In the genomic region with DNA sequence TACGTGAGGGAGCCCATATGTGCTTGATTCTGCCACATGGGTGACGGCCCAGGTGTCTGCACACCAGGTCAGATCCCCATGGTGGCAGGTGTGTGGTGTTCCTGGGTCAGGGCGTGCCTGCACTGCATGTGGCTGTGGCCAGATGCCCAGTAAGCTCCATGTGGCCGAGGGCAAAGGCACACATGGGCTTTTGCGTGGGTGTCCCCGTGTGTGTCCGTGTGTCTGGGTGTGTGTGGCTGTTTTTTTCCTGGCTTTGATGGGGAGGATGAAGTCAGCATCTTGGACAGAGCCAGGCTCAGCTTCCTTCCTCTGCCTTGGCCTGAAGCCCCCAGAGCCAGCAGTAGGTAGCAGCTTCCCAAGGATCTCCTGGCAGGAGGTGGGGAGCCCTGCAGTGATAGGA, we compare ENCODE assay signal across 9 cellular contexts. TPM values are rescaled to one million over a fixed set of nuclear protein-coding genes. Genes with fewer than 3 reads are reported as not detected.
DNase-seq lines count a peak whose midpoint lies in the region; ATAC-seq and TF ChIP-seq lines count a peak whose summit lies in the region.
"Had no signal": no experiment of that assay in that cellular context is flagged by ENCODE, and none has a peak within 500 bp of the region (broad histone marks: within the 10 kb centered on the region; RNA-seq: fewer than 3 reads in every experiment).

No MANE protein-coding gene starts in this region.

- peak overlapping the region; percentile 85 for H3K27ac ChIP-seq in lower lobe of right lung
- H3K27ac ChIP-seq in SK-N-SH (ENCODE audit: low read depth in 2 of 2, low read length in 1 of 2): no peak overlapping the region
- H3K27ac ChIP-seq: SK-N-MC had no signal

- H3K9ac ChIP-seq in SK-N-SH: no peak overlapping the region

- H3K9me2 ChIP-seq in SK-N-SH: no peaks in the 10 kb centered on the region

- no peak for ATAC-seq in lower lobe of right lung
- ATAC-seq: activated CD8-positive, alpha-beta T cell treated with anti-CD3 and anti-CD28 coated beads for 36 hours had no signal

- H3F3A ChIP-seq in SK-N-SH (replicated peaks; ENCODE audit: insufficient read depth): peaks cover 31% of the 10 kb centered on the region

- H2AFZ ChIP-seq in SK-N-SH (ENCODE audit: low read depth): no peak overlapping the region

- no peak overlapping the region for H3K4me2 ChIP-seq in SK-N-SH

- no peaks in the 10 kb centered on the region for H3K79me2 ChIP-seq in SK-N-SH (ENCODE audit: insufficient read depth)

- intact Hi-C loops in lower lobe of right lung (cut with DNase I): no loop called here

- CTCF ChIA-PET in SK-N-SH (lab: Yijun Ruan, JAX): interaction anchor here (0.6 to 2.4 kb wide), 7 partner anchors 8 to 301 kb away, joined by 3 to 16 read pairs (median 4); partner anchors contain the start of gene ATF6B

- H4K20me1 ChIP-seq in SK-N-SH (ENCODE audit: insufficient read depth): no peaks in the 10 kb centered on the region

- no peak for TF ChIP-seq EP300 in SK-N-SH (IDR thresholded peaks at IDR 0.05; ENCODE audit: borderline replicate concordance in 1 of 2, low read depth in 1 of 2, low read length in 1 of 2)

- no peaks in the 10 kb centered on the region for H3K9me3 ChIP-seq in MG63
- H3K9me3 ChIP-seq in lower lobe of right lung: no peaks in the 10 kb centered on the region
- no peaks in the 10 kb centered on the region for H3K9me3 ChIP-seq in SK-N-SH

- DNase-seq in MG63 (peak; percentile 55), lower lobe of right lung (no peak), SK-N-SH (no peak)
- DNase-seq in activated effector memory CD4-positive, alpha-beta T cell treated with Interleukin-2 at 50 U/mL for 16 hours: no peak
- DNase-seq: activated CD8-positive, alpha-beta T cell treated with anti-CD3 and anti-CD28 coated beads for 36 hours; NCI-H226; stimulated activated CD4-positive, alpha-beta T cell treated with anti-CD3 and anti-CD28 coated beads, Interleukin-2, amount 100 ng/mL, for 24 hours had no signal

- WGBS in SK-N-SH (ENCODE audit: low lambda C conversion rate): 70% methylated on average over 2 of the region's 7 CpGs

- H3K4me3 ChIP-seq in MG63 (no peak overlapping the region), lower lobe of right lung (no peak overlapping the region), SK-N-SH (ENCODE audit: low read depth in 2 of 2, low read length in 1 of 2) (no peak overlapping the region)
- H3K4me3 ChIP-seq: SK-N-MC had no signal

- TF ChIP-seq CTCF in lower lobe of right lung (IDR thresholded peaks at IDR 0.05) (no peak), SK-N-SH (IDR thresholded peaks at IDR 0.05) (no peak)

- H3K36me3 ChIP-seq in MG63: no peaks in the 10 kb centered on the region; the same call in 1 of the 2 replicates
- peaks cover 4% of the 10 kb centered on the region for H3K36me3 ChIP-seq in lower lobe of right lung
- no peaks in the 10 kb centered on the region for H3K36me3 ChIP-seq in SK-N-SH (replicated peaks in 1 of 2; ENCODE audit: control insufficient read depth in 1 of 2, insufficient read depth in 2 of 2, low read length in 1 of 2)

- H3K27me3 ChIP-seq in MG63 (no peaks in the 10 kb centered on the region), lower lobe of right lung (ENCODE audit: low read depth) (no peaks in the 10 kb centered on the region), SK-N-SH (ENCODE audit: insufficient read depth) (no peaks in the 10 kb centered on the region; the same call in 1 of the 2 replicates)

- no peak for TF ChIP-seq RAD21 in SK-N-SH (IDR thresholded peaks at IDR 0.05; ENCODE audit: low read length)

- H3K4me1 ChIP-seq in lower lobe of right lung: peaks cover 79% of the 10 kb centered on the region
- H3K4me1 ChIP-seq in SK-N-SH (ENCODE audit: control insufficient read depth in 1 of 2, insufficient read depth in 2 of 2, low read depth in 1 of 2, low read length in 1 of 2): peaks cover 3 to 18% of the 10 kb centered on the region in 2 experiments; a peak in 3 of 4 replicates

- POLR2A ChIA-PET in SK-N-SH (lab: Yijun Ruan, JAX): interaction anchor here (1.8 kb wide), 1 partner anchor 15 kb away, joined by 5 read pairs; no protein-coding TSS in a partner anchor

TF ChIP-seq in SK-N-SH, 30 proteins besides CTCF, POLR2A, EP300 and RAD21:
- TF ChIP-seq, protein P1, sequence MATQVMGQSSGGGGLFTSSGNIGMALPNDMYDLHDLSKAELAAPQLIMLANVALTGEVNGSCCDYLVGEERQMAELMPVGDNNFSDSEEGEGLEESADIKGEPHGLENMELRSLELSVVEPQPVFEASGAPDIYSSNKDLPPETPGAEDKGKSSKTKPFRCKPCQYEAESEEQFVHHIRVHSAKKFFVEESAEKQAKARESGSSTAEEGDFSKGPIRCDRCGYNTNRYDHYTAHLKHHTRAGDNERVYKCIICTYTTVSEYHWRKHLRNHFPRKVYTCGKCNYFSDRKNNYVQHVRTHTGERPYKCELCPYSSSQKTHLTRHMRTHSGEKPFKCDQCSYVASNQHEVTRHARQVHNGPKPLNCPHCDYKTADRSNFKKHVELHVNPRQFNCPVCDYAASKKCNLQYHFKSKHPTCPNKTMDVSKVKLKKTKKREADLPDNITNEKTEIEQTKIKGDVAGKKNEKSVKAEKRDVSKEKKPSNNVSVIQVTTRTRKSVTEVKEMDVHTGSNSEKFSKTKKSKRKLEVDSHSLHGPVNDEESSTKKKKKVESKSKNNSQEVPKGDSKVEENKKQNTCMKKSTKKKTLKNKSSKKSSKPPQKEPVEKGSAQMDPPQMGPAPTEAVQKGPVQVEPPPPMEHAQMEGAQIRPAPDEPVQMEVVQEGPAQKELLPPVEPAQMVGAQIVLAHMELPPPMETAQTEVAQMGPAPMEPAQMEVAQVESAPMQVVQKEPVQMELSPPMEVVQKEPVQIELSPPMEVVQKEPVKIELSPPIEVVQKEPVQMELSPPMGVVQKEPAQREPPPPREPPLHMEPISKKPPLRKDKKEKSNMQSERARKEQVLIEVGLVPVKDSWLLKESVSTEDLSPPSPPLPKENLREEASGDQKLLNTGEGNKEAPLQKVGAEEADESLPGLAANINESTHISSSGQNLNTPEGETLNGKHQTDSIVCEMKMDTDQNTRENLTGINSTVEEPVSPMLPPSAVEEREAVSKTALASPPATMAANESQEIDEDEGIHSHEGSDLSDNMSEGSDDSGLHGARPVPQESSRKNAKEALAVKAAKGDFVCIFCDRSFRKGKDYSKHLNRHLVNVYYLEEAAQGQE (IDR thresholded peaks at IDR 0.05; ENCODE audit: low read depth, low read length): no peak
- no peak for TF ChIP-seq PBX3 (IDR thresholded peaks at IDR 0.05)
- TF ChIP-seq FOSL2 (IDR thresholded peaks at IDR 0.05; ENCODE audit: borderline replicate concordance, low read depth): no peak
- TF ChIP-seq, protein P2, sequence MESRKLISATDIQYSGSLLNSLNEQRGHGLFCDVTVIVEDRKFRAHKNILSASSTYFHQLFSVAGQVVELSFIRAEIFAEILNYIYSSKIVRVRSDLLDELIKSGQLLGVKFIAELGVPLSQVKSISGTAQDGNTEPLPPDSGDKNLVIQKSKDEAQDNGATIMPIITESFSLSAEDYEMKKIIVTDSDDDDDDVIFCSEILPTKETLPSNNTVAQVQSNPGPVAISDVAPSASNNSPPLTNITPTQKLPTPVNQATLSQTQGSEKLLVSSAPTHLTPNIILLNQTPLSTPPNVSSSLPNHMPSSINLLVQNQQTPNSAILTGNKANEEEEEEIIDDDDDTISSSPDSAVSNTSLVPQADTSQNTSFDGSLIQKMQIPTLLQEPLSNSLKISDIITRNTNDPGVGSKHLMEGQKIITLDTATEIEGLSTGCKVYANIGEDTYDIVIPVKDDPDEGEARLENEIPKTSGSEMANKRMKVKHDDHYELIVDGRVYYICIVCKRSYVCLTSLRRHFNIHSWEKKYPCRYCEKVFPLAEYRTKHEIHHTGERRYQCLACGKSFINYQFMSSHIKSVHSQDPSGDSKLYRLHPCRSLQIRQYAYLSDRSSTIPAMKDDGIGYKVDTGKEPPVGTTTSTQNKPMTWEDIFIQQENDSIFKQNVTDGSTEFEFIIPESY (IDR thresholded peaks at IDR 0.05; ENCODE audit: borderline replicate concordance, low read depth): no peak
- TF ChIP-seq SMC3 (IDR thresholded peaks at IDR 0.05; ENCODE audit: low read depth, low read length): no peak
TF ChIP-seq in SK-N-SH: peak in this region for 0.

RNA-seq across cellular contexts. Expression of gene TNXB, which starts 1.5 kb away (rescaled TPM):
- total RNA-seq in MG63 (2014; rRNA removed; shearing (Covaris generic); ENCODE audit: low replicate concordance): 0.44 and 3.6 TPM in 2 replicates
- total RNA-seq in lower lobe of right lung: 120 TPM
- 0.48 and 0.55 TPM in 2 replicates for polyA plus RNA-seq in SK-N-SH (2012; rRNA removed)
- 0.07 and 0.13 TPM in 2 replicates for polyA plus RNA-seq in SK-N-SH (2012; cell fraction: cytosol; rRNA removed)
- 1.5 and 1.7 TPM in 2 replicates for polyA plus RNA-seq in SK-N-SH (2012; cell fraction: nucleus; rRNA removed)

RNA-seq across cellular contexts. Expression of gene ATF6B, which starts 17.4 kb away (rescaled TPM):
- total RNA-seq in MG63 (2014; rRNA removed; shearing (Covaris generic); ENCODE audit: low replicate concordance): 2.9 and 7.5 TPM in 2 replicates
- total RNA-seq in lower lobe of right lung: 83.7 TPM
- polyA plus RNA-seq in SK-N-SH (2012; rRNA removed): 61.3 and 73.0 TPM in 2 replicates
- polyA plus RNA-seq in SK-N-SH (2012; cell fraction: cytosol; rRNA removed): 24.6 and 34.3 TPM in 2 replicates
- 148 and 162 TPM in 2 replicates for polyA plus RNA-seq in SK-N-SH (2012; cell fraction: nucleus; rRNA removed)

RNA-seq across cellular contexts. Expression of gene FKBPL, which starts 19.5 kb away (rescaled TPM):
- 4.0 and 13.0 TPM in 2 replicates for total RNA-seq in MG63 (2014; rRNA removed; shearing (Covaris generic); ENCODE audit: low replicate concordance)
- 5.8 TPM for total RNA-seq in lower lobe of right lung
- 2.7 and 3.5 TPM in 2 replicates for polyA plus RNA-seq in SK-N-SH (2012; rRNA removed)
- polyA plus RNA-seq in SK-N-SH (2012; cell fraction: cytosol; rRNA removed): 2.4 and 2.6 TPM in 2 replicates
- polyA plus RNA-seq in SK-N-SH (2012; cell fraction: nucleus; rRNA removed): 2.9 and 3.3 TPM in 2 replicates

RNA-seq across cellular contexts. Expression of gene PRRT1, which starts 41.1 kb away (rescaled TPM):
- not detected in 2 replicates for total RNA-seq in MG63 (2014; rRNA removed; shearing (Covaris generic); ENCODE audit: low replicate concordance)
- 1.2 TPM for total RNA-seq in lower lobe of right lung
- 1.2 and 1.5 TPM in 2 replicates for polyA plus RNA-seq in SK-N-SH (2012; rRNA removed)
- polyA plus RNA-seq in SK-N-SH (2012; cell fraction: cytosol; rRNA removed): 0.72 and 1.2 TPM in 2 replicates
- polyA plus RNA-seq in SK-N-SH (2012; cell fraction: nucleus; rRNA removed): 9.8 and 14.4 TPM in 2 replicates
- total RNA-seq: bronchial epithelial cell had no signal

RNA-seq across cellular contexts. Expression of gene PPT2, which starts 43.3 kb away (rescaled TPM):
- 2.9 and 5.9 TPM in 2 replicates for total RNA-seq in MG63 (2014; rRNA removed; shearing (Covaris generic); ENCODE audit: low replicate concordance)
- 13.7 TPM for total RNA-seq in lower lobe of right lung
- polyA plus RNA-seq in SK-N-SH (2012; rRNA removed): 32.7 and 42.1 TPM in 2 replicates
- polyA plus RNA-seq in SK-N-SH (2012; cell fraction: cytosol; rRNA removed): 20.3 and 24.4 TPM in 2 replicates
- polyA plus RNA-seq in SK-N-SH (2012; cell fraction: nucleus; rRNA removed): 62.6 and 76.3 TPM in 2 replicates

Comparison
In these comparisons a context has a peak if more than half of its experiments do, and no peak if none do; other contexts are left out.
1. RNA of gene TNXB, which starts 1.5 kb away (total RNA-seq): 120 TPM in lower lobe of right lung (single experiment); 0.44 to 3.6 TPM in MG63; every median in the first group is over 10 times any median in the second.